ENCODE assay signal across 1 cellular context in genomic region chr6:4853349-4853748, GRCh38.
TF ChIP-seq lines count a peak whose summit lies in the region.

No MANE protein-coding gene starts in this region.

TF ChIP-seq in HCT116, 20 proteins besides CTCF, POLR2A, EP300 and RAD21:
- TF ChIP-seq ZNF274 (IDR thresholded peaks at IDR 0.05; ENCODE audit: low read depth, low read length): no peak
- TF ChIP-seq, protein P1, sequence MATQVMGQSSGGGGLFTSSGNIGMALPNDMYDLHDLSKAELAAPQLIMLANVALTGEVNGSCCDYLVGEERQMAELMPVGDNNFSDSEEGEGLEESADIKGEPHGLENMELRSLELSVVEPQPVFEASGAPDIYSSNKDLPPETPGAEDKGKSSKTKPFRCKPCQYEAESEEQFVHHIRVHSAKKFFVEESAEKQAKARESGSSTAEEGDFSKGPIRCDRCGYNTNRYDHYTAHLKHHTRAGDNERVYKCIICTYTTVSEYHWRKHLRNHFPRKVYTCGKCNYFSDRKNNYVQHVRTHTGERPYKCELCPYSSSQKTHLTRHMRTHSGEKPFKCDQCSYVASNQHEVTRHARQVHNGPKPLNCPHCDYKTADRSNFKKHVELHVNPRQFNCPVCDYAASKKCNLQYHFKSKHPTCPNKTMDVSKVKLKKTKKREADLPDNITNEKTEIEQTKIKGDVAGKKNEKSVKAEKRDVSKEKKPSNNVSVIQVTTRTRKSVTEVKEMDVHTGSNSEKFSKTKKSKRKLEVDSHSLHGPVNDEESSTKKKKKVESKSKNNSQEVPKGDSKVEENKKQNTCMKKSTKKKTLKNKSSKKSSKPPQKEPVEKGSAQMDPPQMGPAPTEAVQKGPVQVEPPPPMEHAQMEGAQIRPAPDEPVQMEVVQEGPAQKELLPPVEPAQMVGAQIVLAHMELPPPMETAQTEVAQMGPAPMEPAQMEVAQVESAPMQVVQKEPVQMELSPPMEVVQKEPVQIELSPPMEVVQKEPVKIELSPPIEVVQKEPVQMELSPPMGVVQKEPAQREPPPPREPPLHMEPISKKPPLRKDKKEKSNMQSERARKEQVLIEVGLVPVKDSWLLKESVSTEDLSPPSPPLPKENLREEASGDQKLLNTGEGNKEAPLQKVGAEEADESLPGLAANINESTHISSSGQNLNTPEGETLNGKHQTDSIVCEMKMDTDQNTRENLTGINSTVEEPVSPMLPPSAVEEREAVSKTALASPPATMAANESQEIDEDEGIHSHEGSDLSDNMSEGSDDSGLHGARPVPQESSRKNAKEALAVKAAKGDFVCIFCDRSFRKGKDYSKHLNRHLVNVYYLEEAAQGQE (IDR thresholded peaks at IDR 0.05; ENCODE audit: low read depth): peak; percentile 52
- TF ChIP-seq, protein P2, sequence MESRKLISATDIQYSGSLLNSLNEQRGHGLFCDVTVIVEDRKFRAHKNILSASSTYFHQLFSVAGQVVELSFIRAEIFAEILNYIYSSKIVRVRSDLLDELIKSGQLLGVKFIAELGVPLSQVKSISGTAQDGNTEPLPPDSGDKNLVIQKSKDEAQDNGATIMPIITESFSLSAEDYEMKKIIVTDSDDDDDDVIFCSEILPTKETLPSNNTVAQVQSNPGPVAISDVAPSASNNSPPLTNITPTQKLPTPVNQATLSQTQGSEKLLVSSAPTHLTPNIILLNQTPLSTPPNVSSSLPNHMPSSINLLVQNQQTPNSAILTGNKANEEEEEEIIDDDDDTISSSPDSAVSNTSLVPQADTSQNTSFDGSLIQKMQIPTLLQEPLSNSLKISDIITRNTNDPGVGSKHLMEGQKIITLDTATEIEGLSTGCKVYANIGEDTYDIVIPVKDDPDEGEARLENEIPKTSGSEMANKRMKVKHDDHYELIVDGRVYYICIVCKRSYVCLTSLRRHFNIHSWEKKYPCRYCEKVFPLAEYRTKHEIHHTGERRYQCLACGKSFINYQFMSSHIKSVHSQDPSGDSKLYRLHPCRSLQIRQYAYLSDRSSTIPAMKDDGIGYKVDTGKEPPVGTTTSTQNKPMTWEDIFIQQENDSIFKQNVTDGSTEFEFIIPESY (IDR thresholded peaks at IDR 0.05; ENCODE audit: extremely low read depth, insufficient replicate concordance, low read length): no peak
TF ChIP-seq in HCT116: peak in this region for 1.
